In the genomic region with DNA sequence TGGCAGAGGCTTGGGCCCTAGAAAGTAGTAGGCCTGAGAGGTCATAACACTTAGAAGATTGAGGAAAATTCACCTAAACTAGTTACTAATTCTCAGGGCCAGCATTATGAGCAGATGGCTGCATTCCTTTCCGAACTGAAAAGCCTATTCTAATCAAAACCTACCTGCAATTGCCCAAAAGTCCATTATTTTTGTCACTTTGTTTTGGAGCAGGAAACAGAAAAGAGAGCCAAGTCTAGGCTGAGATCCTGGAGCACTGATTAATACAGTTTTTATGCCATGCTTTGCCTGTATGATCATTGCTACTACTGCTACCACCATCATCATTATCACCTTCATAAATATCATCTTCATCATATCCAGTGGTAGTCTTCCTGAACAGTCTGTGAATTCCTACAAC, we compare ENCODE assay signal across 34 cellular contexts. TPM values are rescaled to one million over a fixed set of nuclear protein-coding genes. Genes with fewer than 3 reads are reported as not detected.
"Had no signal": no experiment of that assay in that cellular context is flagged by ENCODE, and none has a peak within 500 bp of the region (broad histone marks: within the 10 kb centered on the region; RNA-seq: fewer than 3 reads in every experiment).

No MANE protein-coding gene starts in this region.

- H3K36me3 ChIP-seq: brain microvascular endothelial cell, esophagus muscularis mucosa, gastrocnemius medialis had no signal

- ATAC-seq: activated CD4-positive, CD25-positive, alpha-beta regulatory T cell treated with anti-CD3 and anti-CD28 coated beads, Interleukin-2, amount 50 U/mL, for 24 hours; activated CD8-positive, alpha-beta T cell treated with anti-CD3 and anti-CD28 coated beads for 36 hours; activated T-cell treated with anti-CD3 and anti-CD28 coated beads, Interleukin-2, amount 50 U/mL, for 4 hours; activated T-helper 17 cell treated with anti-CD3 and anti-CD28 coated beads, Interleukin-2, amount 50 U/mL, for 72 hours; effector memory CD8-positive, alpha-beta T cell; foreskin keratinocyte; gastrocnemius medialis had no signal

- H3K36me3 Mint-ChIP-seq: activated naive CD8-positive, alpha-beta T cell had no signal

- H3K4me1 Mint-ChIP-seq: activated B cell treated with CpG ODN at 0.5 μM for 24 hours; activated T-helper 17 cell treated with anti-CD3 and anti-CD28 coated beads, Interleukin-2, amount 50 U/mL, for 72 hours; central memory CD8-positive, alpha-beta T cell had no signal

- H3K4me3 ChIP-seq: coronary artery, dorsolateral prefrontal cortex, esophagus muscularis mucosa, gastrocnemius medialis had no signal

- H3K27me3 Mint-ChIP-seq: activated naive CD8-positive, alpha-beta T cell; central memory CD8-positive, alpha-beta T cell; effector memory CD8-positive, alpha-beta T cell had no signal

- DNase-seq: activated B cell treated with CpG ODN at 0.5 μM for 24 hours; activated CD4-positive, alpha-beta T cell treated with anti-CD3 and anti-CD28 coated beads for 48 hours; activated CD4-positive, alpha-beta T cell treated with anti-CD3 and anti-CD28 coated beads, Interleukin-2, amount 50 U/mL, for 1 hour; activated CD4-positive, alpha-beta T cell treated with anti-CD3 and anti-CD28 coated beads, Interleukin-2, amount 50 U/mL, for 48 hours; activated CD8-positive, alpha-beta memory T cell treated with anti-CD3 and anti-CD28 coated beads for 24 hours; activated CD8-positive, alpha-beta T cell treated with anti-CD3 and anti-CD28 coated beads for 36 hours; activated effector memory CD4-positive, alpha-beta T cell treated with Interleukin-2 at 50 U/mL for 16 hours; activated gamma-delta T cell treated with Interleukin-2 at 50 U/mL for 16 hours; activated naive CD4-positive, alpha-beta T cell treated with anti-CD3 and anti-CD28 coated beads, Interleukin-2, amount 50 U/mL, for 16 hours; activated naive CD4-positive, alpha-beta T cell treated with Interleukin-2 at 50 U/mL for 16 hours; activated T-cell treated with anti-CD3 and anti-CD28 coated beads, Interleukin-2, amount 50 U/mL, for 4 hours; amniotic stem cell; anterior cingulate cortex; brain microvascular endothelial cell; dorsolateral prefrontal cortex; effector CD4-positive, alpha-beta T cell; effector memory CD8-positive, alpha-beta T cell; erythroblast; foreskin keratinocyte; gastrocnemius medialis; glutamatergic neuron; T-helper 2 cell had no signal

- H3K27ac ChIP-seq: brain microvascular endothelial cell, coronary artery, dorsolateral prefrontal cortex, esophagus muscularis mucosa, foreskin keratinocyte, gastrocnemius medialis, VCaP had no signal

- H3K9me3 Mint-ChIP-seq: activated B cell treated with CpG ODN at 0.5 μM for 24 hours; activated CD8-positive, alpha-beta T cell treated with anti-CD3 and anti-CD28 coated beads for 36 hours; activated T-cell treated with anti-CD3 and anti-CD28 coated beads, Interleukin-2, amount 50 U/mL, for 4 hours; dendritic cell treated with granulocyte-macrophage colony-stimulating factor and Interleukin-4, amounts not matched to agents 40 ng/mL and 50 ng/mL, for 4 days; effector memory CD8-positive, alpha-beta T cell had no signal

- H3K4me1 ChIP-seq: esophagus muscularis mucosa, gastrocnemius medialis had no signal

- H3K9me3 ChIP-seq: esophagus muscularis mucosa, gastrocnemius medialis had no signal

- H3K27me3 ChIP-seq: brain microvascular endothelial cell, esophagus muscularis mucosa, foreskin keratinocyte had no signal

- H3K4me3 Mint-ChIP-seq: activated B cell treated with CpG ODN at 0.5 μM for 24 hours; activated CD8-positive, alpha-beta T cell treated with anti-CD3 and anti-CD28 coated beads for 36 hours; activated naive CD8-positive, alpha-beta T cell; activated T-cell treated with anti-CD3 and anti-CD28 coated beads, Interleukin-2, amount 50 U/mL, for 4 hours; activated T-helper 17 cell treated with anti-CD3 and anti-CD28 coated beads, Interleukin-2, amount 50 U/mL, for 72 hours; central memory CD8-positive, alpha-beta T cell; dendritic cell treated with granulocyte-macrophage colony-stimulating factor and Interleukin-4, amounts not matched to agents 40 ng/mL and 50 ng/mL, for 4 days; effector memory CD8-positive, alpha-beta T cell had no signal

- H3K27ac Mint-ChIP-seq: activated B cell treated with CpG ODN at 0.5 μM for 24 hours; activated CD8-positive, alpha-beta T cell treated with anti-CD3 and anti-CD28 coated beads for 36 hours; activated naive CD8-positive, alpha-beta T cell; activated T-helper 17 cell treated with anti-CD3 and anti-CD28 coated beads, Interleukin-2, amount 50 U/mL, for 72 hours; dendritic cell treated with granulocyte-macrophage colony-stimulating factor and Interleukin-4, amounts not matched to agents 40 ng/mL and 50 ng/mL, for 4 days; effector memory CD8-positive, alpha-beta T cell had no signal

RNA-seq across cellular contexts. Expression of a gene that starts 14.7 kb away (rescaled TPM):
- total RNA-seq: activated B cell treated with CpG ODN at 0.5 μM for 24 hours; activated CD8-positive, alpha-beta T cell treated with anti-CD3 and anti-CD28 coated beads for 36 hours; activated T-cell treated with anti-CD3 and anti-CD28 coated beads, Interleukin-2, amount 50 U/mL, for 4 hours; activated T-helper 17 cell treated with anti-CD3 and anti-CD28 coated beads, Interleukin-2, amount 50 U/mL, for 72 hours; gastrocnemius medialis; T-helper 1 cell treated with Interleukin-12 subunit alpha and Interleukin-12 subunit beta and Interleukin-4 antibody, amounts not matched to agents 30 ng/mL and 1 ng/mL, for 36 hours had no signal

RNA-seq across cellular contexts. Expression of a gene that starts 36.9 kb away (rescaled TPM):
- total RNA-seq: activated B cell treated with CpG ODN at 0.5 μM for 24 hours; activated CD8-positive, alpha-beta T cell treated with anti-CD3 and anti-CD28 coated beads for 36 hours; activated T-cell treated with anti-CD3 and anti-CD28 coated beads, Interleukin-2, amount 50 U/mL, for 4 hours; activated T-helper 17 cell treated with anti-CD3 and anti-CD28 coated beads, Interleukin-2, amount 50 U/mL, for 72 hours; astrocyte; bronchial epithelial cell; esophagus muscularis mucosa; gastrocnemius medialis; T-helper 1 cell treated with Interleukin-12 subunit alpha and Interleukin-12 subunit beta and Interleukin-4 antibody, amounts not matched to agents 30 ng/mL and 1 ng/mL, for 36 hours had no signal
- polyA plus RNA-seq: adipose tissue had no signal
